8 cellular contexts compared by ENCODE assay signal in the genomic region with DNA sequence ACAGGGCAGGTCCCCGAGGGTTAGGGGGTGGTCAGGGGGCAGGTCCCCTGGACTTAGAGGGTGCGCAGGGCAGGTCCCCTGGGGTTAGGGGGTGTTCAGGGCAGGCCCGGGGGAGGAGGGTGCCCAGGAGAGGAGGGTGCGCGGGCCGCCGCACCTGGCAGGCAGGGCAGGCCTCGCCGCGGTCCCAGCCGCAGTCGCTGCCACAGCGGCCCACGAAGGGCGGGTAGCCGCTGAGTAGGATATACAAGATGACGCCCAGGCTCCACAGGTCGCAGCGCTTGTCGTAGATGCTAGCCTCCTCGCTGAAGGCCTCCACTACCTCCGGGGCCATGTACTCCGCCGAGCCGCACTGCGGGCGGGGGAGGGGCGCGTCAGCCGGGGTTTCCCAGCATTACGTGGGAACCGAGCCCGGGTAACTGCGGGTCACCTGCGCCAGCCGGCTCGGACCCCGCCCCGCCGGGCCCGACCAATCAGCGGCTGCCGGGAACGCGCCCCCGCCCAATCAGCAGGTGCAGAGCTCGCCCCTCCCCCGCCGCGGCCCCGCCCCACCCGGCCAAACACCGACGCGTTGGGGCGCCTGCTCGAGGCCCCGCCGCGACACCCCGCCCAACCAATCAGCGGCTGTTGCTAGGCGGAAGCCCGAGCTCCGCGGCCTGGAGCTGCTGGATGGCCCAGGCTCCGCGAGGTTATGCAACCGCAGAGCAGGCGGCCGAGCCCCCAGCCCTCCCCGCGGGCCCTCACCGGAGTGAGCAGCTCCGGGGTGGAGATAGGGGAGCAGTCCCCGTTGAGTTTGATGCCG. TPM values are rescaled to one million over a fixed set of nuclear protein-coding genes. Genes with fewer than 3 reads are reported as not detected.
A peak's percentile ranks its signal among the peaks of the same experiment; 100 is the strongest.
DNase-seq lines count a peak whose midpoint lies in the region; ATAC-seq lines count a peak whose summit lies in the region.

No MANE protein-coding gene starts in this region.

- ATAC-seq in GM19023 (IDR thresholded peaks at IDR 0.05; ENCODE audit: unreplicated experiment) (peak; percentile 68), HG03175 (IDR thresholded peaks at IDR 0.05; ENCODE audit: unreplicated experiment) (peak; percentile 84), left lobe of liver (peak; percentile 80)

- DNase-seq in 8988T (peak; percentile 75), NCI-H460 (ENCODE audit: extremely low read depth, low read depth) (peak; percentile 90), dedifferentiated amniotic fluid mesenchymal stem cell (ENCODE audit: extremely low spot score) (peak; percentile 26), left lobe of liver (ENCODE audit: low spot score) (peak; percentile 99)
- peak; percentile 99 for DNase-seq in activated CD4-positive, alpha-beta T cell treated with anti-CD3 and anti-CD28 coated beads, Interleukin-2, amount 50 U/mL, for 24 hours (ENCODE audit: low read depth in 1 of 2, low spot score in 1 of 2)
- DNase-seq in stimulated activated CD4-positive, alpha-beta T cell treated with anti-CD3 and anti-CD28 coated beads, Interleukin-2, amount 100 ng/mL, for 4 hours (ENCODE audit: low read depth), result peak; percentile 99

RNA-seq across cellular contexts. Expression of a gene that starts 9.2 kb away (rescaled TPM):
- total RNA-seq in NCI-H460 (2014; rRNA removed; shearing (Covaris generic)), result 87.0 and 90.9 TPM in 2 replicates
- 79.8 and 124 TPM in 2 replicates for polyA plus RNA-seq in NCI-H460 (2014; cell fraction: nucleus; rRNA removed)
- total RNA-seq in left lobe of liver, result 149 TPM

RNA-seq across cellular contexts. Expression of a gene that starts 26.4 kb away (rescaled TPM):
- 32.9 and 33.7 TPM in 2 replicates for total RNA-seq in NCI-H460 (2014; rRNA removed; shearing (Covaris generic))
- polyA plus RNA-seq in NCI-H460 (2014; cell fraction: nucleus; rRNA removed), result 56.1 and 72.6 TPM in 2 replicates
- 25.9 TPM for total RNA-seq in left lobe of liver

RNA-seq across cellular contexts. Expression of a gene that starts 54.2 kb away (rescaled TPM):
- total RNA-seq in NCI-H460 (2014; rRNA removed; shearing (Covaris generic)), result 12.3 and 14.4 TPM in 2 replicates
- 3.5 and 6.3 TPM in 2 replicates for polyA plus RNA-seq in NCI-H460 (2014; cell fraction: nucleus; rRNA removed)
- total RNA-seq in left lobe of liver, result 11.2 TPM

RNA-seq across cellular contexts. Expression of a gene that starts 54.8 kb away (rescaled TPM):
- total RNA-seq in NCI-H460 (2014; rRNA removed; shearing (Covaris generic)), result 1.4 and 1.6 TPM in 2 replicates
- polyA plus RNA-seq in NCI-H460 (2014; cell fraction: nucleus; rRNA removed), result 9.7 and 24.7 TPM in 2 replicates
- total RNA-seq in left lobe of liver, result 5.2 TPM

Comparison
In these comparisons a context has a peak if more than half of its experiments do, and no peak if none do; other contexts are left out.
1. Peak in every context shown above with its lines: DNase-seq and ATAC-seq.
2. DNase-seq: peak in every context shown above with its lines; median percentile 99 in activated CD4-positive, alpha-beta T cell treated with anti-CD3 and anti-CD28 coated beads, Interleukin-2, amount 50 U/mL, for 24 hours; 99 in left lobe of liver; 99 in stimulated activated CD4-positive, alpha-beta T cell treated with anti-CD3 and anti-CD28 coated beads, Interleukin-2, amount 100 ng/mL, for 4 hours; 90 in NCI-H460; 75 in 8988T; 26 in dedifferentiated amniotic fluid mesenchymal stem cell.